Comparison of ENCODE assay signal across 20 cellular contexts in genomic region chr5:34053571-34054271, GRCh38. TPM values are rescaled to one million over a fixed set of nuclear protein-coding genes. Genes with fewer than 3 reads are reported as not detected.
DNase-seq lines count a peak whose midpoint lies in the region; ATAC-seq and TF ChIP-seq lines count a peak whose summit lies in the region.
"Had no signal": no experiment of that assay in that cellular context is flagged by ENCODE, and none has a peak within 500 bp of the region (broad histone marks: within the 10 kb centered on the region; RNA-seq: fewer than 3 reads in every experiment).

No MANE protein-coding gene starts in this region.

- H3K4me1 Mint-ChIP-seq in neural progenitor cell, result peaks cover 36% of the 10 kb centered on the region
- H3K4me1 Mint-ChIP-seq: naive thymus-derived CD8-positive, alpha-beta T cell had no signal

- H2AFZ ChIP-seq in neural progenitor cell (replicated peaks), result no peak overlapping the region

- WGBS in heart left ventricle, 4 donors, result 67 to 74% (median 72%) methylated on average over 4 of the region's 4 CpGs

- DNase-seq in ELF-1 (ENCODE audit: low read depth, low spot score), result peak; percentile 13
- peak in 1 of 5 donors; percentile 36 for DNase-seq in heart left ventricle
- DNase-seq in neural progenitor cell (ENCODE audit: low spot score), result peak; percentile 21
- no peak for DNase-seq in cortex of kidney (lab: John Stamatoyannopoulos, UW)
- no peak for DNase-seq in hypothalamus (lab: John Stamatoyannopoulos, UW)
- DNase-seq in activated T-cell treated with anti-CD3 and anti-CD28 coated beads, Interleukin-2, amount 50 U/mL, for 48 hours, result no peak
- no peak for DNase-seq in AML-193 (lab: John Stamatoyannopoulos, UW)
- DNase-seq: activated effector memory CD4-positive, alpha-beta T cell treated with Interleukin-2 at 50 U/mL for 16 hours; adrenal gland; effector memory CD8-positive, alpha-beta T cell; left lung; naive thymus-derived CD8-positive, alpha-beta T cell; NCI-H146; NCI-H446; SIG-M5; T-helper 2 cell; upper lobe of left lung had no signal

- intact Hi-C loops in heart left ventricle (cut with DNase I), result no loop called here

- no peak for TF ChIP-seq CTCF in VCaP (conservative IDR thresholded peaks at IDR 0.05)
- TF ChIP-seq CTCF in heart left ventricle (IDR thresholded peaks at IDR 0.05), result no peak
- TF ChIP-seq CTCF in neural progenitor cell (IDR thresholded peaks at IDR 0.05), result no peak

- H3K4me1 ChIP-seq in heart left ventricle (peaks cover 0 to 26% (median 6%) of the 10 kb centered on the region in 12 donors), neural progenitor cell (peaks cover 12% of the 10 kb centered on the region)
- H3K4me1 ChIP-seq: adrenal gland, HAP-1 had no signal

- peak overlapping the region; percentile 64 for H3K27ac Mint-ChIP-seq in neural progenitor cell
- H3K27ac Mint-ChIP-seq: effector memory CD8-positive, alpha-beta T cell; stimulated activated naive CD8-positive, alpha-beta T cell treated with anti-CD3 and anti-CD28 coated beads, Interleukin-15, Interleukin-2, amounts not matched to agents 100 ng/mL and 50 ng/mL, for 24 hours had no signal

- H3K27me3 ChIP-seq in heart left ventricle (no peaks in the 10 kb centered on the region), neural progenitor cell (no peaks in the 10 kb centered on the region)
- H3K27me3 ChIP-seq: adrenal gland, left lung, upper lobe of left lung had no signal

- H3K27ac ChIP-seq in VCaP (peak overlapping the region; percentile 76), heart left ventricle (peak overlapping the region in 7 of 12 donors; percentile 18 to 57 (median 44)), neural progenitor cell (no peak overlapping the region)
- H3K27ac ChIP-seq: adrenal gland, left lung, upper lobe of left lung had no signal

- H3K4me3 Mint-ChIP-seq in neural progenitor cell, result peak overlapping the region; percentile 31
- H3K4me3 Mint-ChIP-seq: effector memory CD8-positive, alpha-beta T cell; naive thymus-derived CD8-positive, alpha-beta T cell; stimulated activated naive CD8-positive, alpha-beta T cell treated with anti-CD3 and anti-CD28 coated beads, Interleukin-15, Interleukin-2, amounts not matched to agents 100 ng/mL and 50 ng/mL, for 24 hours had no signal

- H3K4me3 ChIP-seq in heart left ventricle (no peak overlapping the region), neural progenitor cell (no peak overlapping the region)
- H3K4me3 ChIP-seq: adrenal gland, HAP-1, left lung, upper lobe of left lung had no signal

- peak; percentile 83 to 90 (median 86) for ATAC-seq in heart left ventricle
- ATAC-seq: effector memory CD8-positive, alpha-beta T cell; naive thymus-derived CD8-positive, alpha-beta T cell had no signal

- H3K9me3 Mint-ChIP-seq in neural progenitor cell, result no peaks in the 10 kb centered on the region
- H3K9me3 Mint-ChIP-seq: effector memory CD8-positive, alpha-beta T cell; naive thymus-derived CD8-positive, alpha-beta T cell; stimulated activated naive CD8-positive, alpha-beta T cell treated with anti-CD3 and anti-CD28 coated beads, Interleukin-15, Interleukin-2, amounts not matched to agents 100 ng/mL and 50 ng/mL, for 24 hours had no signal

- no peaks in the 10 kb centered on the region for H3K79me2 ChIP-seq in neural progenitor cell (ENCODE audit: low read depth)

- no peaks in the 10 kb centered on the region for H4K20me1 ChIP-seq in neural progenitor cell (ENCODE audit: low read depth)

- H3K9ac ChIP-seq in neural progenitor cell, result no peak overlapping the region

- no peaks in the 10 kb centered on the region for H3K27me3 Mint-ChIP-seq in neural progenitor cell (ENCODE audit: insufficient read depth, low read depth)
- H3K27me3 Mint-ChIP-seq: effector memory CD8-positive, alpha-beta T cell; naive thymus-derived CD8-positive, alpha-beta T cell; stimulated activated naive CD8-positive, alpha-beta T cell treated with anti-CD3 and anti-CD28 coated beads, Interleukin-15, Interleukin-2, amounts not matched to agents 100 ng/mL and 50 ng/mL, for 24 hours had no signal

- peaks cover 3% of the 10 kb centered on the region for H3K36me3 Mint-ChIP-seq in neural progenitor cell

- no peak overlapping the region for H3K4me2 ChIP-seq in neural progenitor cell

- no peaks in the 10 kb centered on the region for H3F3A ChIP-seq in neural progenitor cell (ENCODE audit: low read depth)

- H3K9me3 ChIP-seq in heart left ventricle (no peaks in the 10 kb centered on the region), neural progenitor cell (ENCODE audit: low read depth) (no peaks in the 10 kb centered on the region)
- H3K9me3 ChIP-seq: adrenal gland, HAP-1, left lung, upper lobe of left lung had no signal

- H3K36me3 ChIP-seq in heart left ventricle (peaks cover 0 to 6% (median 0%) of the 10 kb centered on the region in 9 donors), neural progenitor cell (no peaks in the 10 kb centered on the region)
- H3K36me3 ChIP-seq: adrenal gland, HAP-1, left lung had no signal

- TF ChIP-seq POLR2A in heart left ventricle (IDR thresholded peaks at IDR 0.05), result no peak

RNA-seq across cellular contexts. Expression of gene C1QTNF3, which starts 10.7 kb away (rescaled TPM):
- total RNA-seq in heart left ventricle, result 10 to 100 TPM in 1 of 9 donors, 1 to 10 TPM in 3, under 1 TPM in 5; 0.20 to 11.6 (median 0.93) TPM
- polyA plus RNA-seq in heart left ventricle, result 1 to 10 TPM in 1 of 2 donors, under 1 TPM in 1; 0.58 to 1.5 TPM
- 4.8 and 6.4 TPM in 2 replicates for total RNA-seq in neural progenitor cell (ENCODE audit: low replicate concordance)

RNA-seq across cellular contexts. Expression of gene AMACR, which starts 45.9 kb away (rescaled TPM):
- 10 to 100 TPM in 4 of 9 donors, 1 to 10 TPM in 5; 2.6 to 17.5 (median 8.4) TPM for total RNA-seq in heart left ventricle
- polyA plus RNA-seq in heart left ventricle, result 1 to 10 TPM; 3.3 to 4.6 TPM
- total RNA-seq in neural progenitor cell (ENCODE audit: low replicate concordance), result 14.9 and 16.8 TPM in 2 replicates

Comparison
In these comparisons a context has a peak if more than half of its experiments do, and no peak if none do; other contexts are left out.
1. DNase-seq: peak in ELF-1 (single experiment) and neural progenitor cell (single experiment); none in cortex of kidney (single experiment), hypothalamus (0 of 51), activated T-cell treated with anti-CD3 and anti-CD28 coated beads, Interleukin-2, amount 50 U/mL, for 48 hours (0 of 2) and AML-193 (0 of 2).